Comparison of ENCODE assay signal across 8 cellular contexts in genomic region chr16:788399-789126, GRCh38. TPM values are rescaled to one million over a fixed set of nuclear protein-coding genes. Genes with fewer than 3 reads are reported as not detected.
DNase-seq lines count a peak whose midpoint lies in the region; ATAC-seq and TF ChIP-seq lines count a peak whose summit lies in the region.

CHTF18 (plus strand) TSS chr16:788620; CDS start chr16:788685, 65 bp downstream.

- TF ChIP-seq CTCF in CD8-positive, alpha-beta T cell (IDR thresholded peaks at IDR 0.05), result no peak
- no peak for TF ChIP-seq CTCF in GM20000 (IDR thresholded peaks at IDR 0.05; ENCODE audit: extremely low read depth, missing control alignments)

- POLR2A ChIA-PET in CD8-positive, alpha-beta T cell (lab: Charles Lee), result interaction anchor here (0.6 to 2.2 kb wide), 6 partner anchors 15 to 181 kb away, joined by 3 to 14 read pairs (median 4); partner anchors contain the start of gene ANTKMT

- ATAC-seq in CD8-positive, alpha-beta T cell, result peak; percentile 98

- no peaks in the 10 kb centered on the region for H3K27me3 Mint-ChIP-seq in CD8-positive, alpha-beta T cell (ENCODE audit: low read depth)

- H3K9me3 ChIP-seq in CD8-positive, alpha-beta T cell (ENCODE audit: low read length), result no peaks in the 10 kb centered on the region
- no peaks in the 10 kb centered on the region for H3K9me3 ChIP-seq in effector memory CD4-positive, alpha-beta T cell (ENCODE audit: control insufficient read depth, low read length)

- no peaks in the 10 kb centered on the region for H3K9me3 Mint-ChIP-seq in CD8-positive, alpha-beta T cell

- H3K36me3 ChIP-seq in CD8-positive, alpha-beta T cell (ENCODE audit: insufficient read depth, low read length), result no peaks in the 10 kb centered on the region
- H3K36me3 ChIP-seq in effector memory CD4-positive, alpha-beta T cell (ENCODE audit: control insufficient read depth, insufficient read depth, low read length), result peaks cover 11% of the 10 kb centered on the region

- peaks cover 7% of the 10 kb centered on the region for H3K4me1 Mint-ChIP-seq in CD8-positive, alpha-beta T cell (ENCODE audit: low read depth)

- H3K27ac Mint-ChIP-seq in CD8-positive, alpha-beta T cell, result peak within 1 kb of the TSS; percentile 49

- H3K4me3 Mint-ChIP-seq in CD8-positive, alpha-beta T cell, result peak within 1 kb of the TSS; percentile 84

- peak within 1 kb of the TSS; percentile 97 for H3K4me3 ChIP-seq in CD8-positive, alpha-beta T cell (ENCODE audit: low read depth, low read length)
- H3K4me3 ChIP-seq in effector memory CD4-positive, alpha-beta T cell (ENCODE audit: insufficient read depth, low read depth, low read length, poor library complexity, severe bottlenecking), result peak within 1 kb of the TSS; percentile 74

- H3K27ac ChIP-seq in CD8-positive, alpha-beta T cell (ENCODE audit: low read depth, low read length), result peak within 1 kb of the TSS; percentile 53
- peak within 1 kb of the TSS; percentile 56 for H3K27ac ChIP-seq in effector memory CD4-positive, alpha-beta T cell (ENCODE audit: insufficient read depth, low read length, poor library complexity, severe bottlenecking)

- no peaks in the 10 kb centered on the region for H3K27me3 ChIP-seq in CD8-positive, alpha-beta T cell (ENCODE audit: insufficient read depth, low read length)
- H3K27me3 ChIP-seq in effector memory CD4-positive, alpha-beta T cell (replicated peaks; ENCODE audit: control insufficient read depth, insufficient read depth, low read length, poor library complexity, severe bottlenecking), result no peaks in the 10 kb centered on the region

- H3K4me1 ChIP-seq in CD8-positive, alpha-beta T cell (ENCODE audit: insufficient read depth, low read length), result peaks cover 19% of the 10 kb centered on the region
- peaks cover 19% of the 10 kb centered on the region for H3K4me1 ChIP-seq in effector memory CD4-positive, alpha-beta T cell (ENCODE audit: control insufficient read depth, insufficient read depth, low read length, poor library complexity, severe bottlenecking)

- CTCF ChIA-PET in CD8-positive, alpha-beta T cell (lab: Charles Lee), result interaction anchor here (7.7 kb wide), 1 partner anchor 77 kb away, joined by 143 read pairs; the partner anchor contains the start of gene METRN

- H3K36me3 Mint-ChIP-seq in CD8-positive, alpha-beta T cell, result peaks cover 5% of the 10 kb centered on the region

- intact Hi-C loops in CD8-positive, alpha-beta T cell (cut with DNase I, micrococcal nuclease), result loop anchor here (1.0 to 5.0 kb wide), 7 partner anchors 19 to 520 kb away; partner anchors contain the start of genes CIAO3 (in 2 of the 2), METTL26 (in 2 of the 2), CAPN15 (in 1 of the 2) and LMF1 (in 1 of the 2)

- peak; percentile 88 to 96 (median 90) for DNase-seq in CD8-positive, alpha-beta T cell
- DNase-seq in GM20000 (ENCODE audit: low spot score) (peak; percentile 100), HT-29 (ENCODE audit: low spot score) (peak; percentile 92), medulla oblongata (ENCODE audit: extremely low spot score) (peak; percentile 93)
- DNase-seq in NK-92 treated with Interleukin-12 subunit alpha and Interleukin-12 subunit beta, amount 100 ng/mL, for 24 hours (lab: John Stamatoyannopoulos, UW), result peak; percentile 86
- peak; percentile 82 to 84 for DNase-seq in activated CD8-positive, alpha-beta memory T cell treated with anti-CD3 and anti-CD28 coated beads for 4 hours (ENCODE audit: low read depth in 2 of 2)
- DNase-seq in effector memory CD4-positive, alpha-beta T cell, result peak; percentile 88 to 93 (median 93)
- DNase-seq in stimulated activated CD4-positive, alpha-beta T cell treated with anti-CD3 and anti-CD28 coated beads, TNF-alpha, amount 100 ng/mL, for 4 hours (ENCODE audit: low read depth in 3 of 3), result peak; percentile 88 to 92 (median 91)

RNA-seq across cellular contexts. Expression of gene CHTF18, which starts in this region (rescaled TPM):
- total RNA-seq in CD8-positive, alpha-beta T cell, result 10 to 100 TPM; 34.4 to 38.4 TPM
- total RNA-seq in HT-29 (2014; rRNA removed; shearing (Covaris generic)), result 121 and 145 TPM in 2 replicates

Comparison
In these comparisons a context has a peak if more than half of its experiments do, and no peak if none do; other contexts are left out.
1. Peak in every context shown above with its lines: DNase-seq, ATAC-seq, H3K4me3 ChIP-seq and H3K27ac ChIP-seq.